Comparison of ENCODE assay signal across 24 cellular contexts in genomic region chr6:89734526-89734925, GRCh38.
DNase-seq lines count a peak whose midpoint lies in the region; TF ChIP-seq lines count a peak whose summit lies in the region.
"Had no signal": no experiment of that assay in that cellular context is flagged by ENCODE, and none has a peak within 500 bp of the region (broad histone marks: within the 10 kb centered on the region; RNA-seq: fewer than 3 reads in every experiment).

No MANE protein-coding gene starts in this region.

- no peak for TF ChIP-seq CTCF in choroid plexus epithelial cell (conservative IDR thresholded peaks at IDR 0.05; ENCODE audit: low read depth, low read length)

- H3K27me3 ChIP-seq in mesendoderm (ENCODE audit: insufficient read depth, low read length, poor library complexity), result no peaks in the 10 kb centered on the region
- H3K27me3 ChIP-seq: adrenal gland, dorsolateral prefrontal cortex, pancreas, spleen, transverse colon had no signal

- no peak overlapping the region for H3K27ac ChIP-seq in mesendoderm (ENCODE audit: low read depth, low read length)
- H3K27ac ChIP-seq: adrenal gland, dorsolateral prefrontal cortex, pancreas, spleen, transverse colon had no signal

- H3K36me3 ChIP-seq in mesendoderm (ENCODE audit: control insufficient read depth, insufficient read depth, low read length), result peaks cover 9% of the 10 kb centered on the region

- H4K5ac ChIP-seq in mesendoderm (ENCODE audit: low read length), result no peak overlapping the region

- H4K8ac ChIP-seq in mesendoderm (ENCODE audit: low read depth, low read length), result no peak overlapping the region

- H3K18ac ChIP-seq in mesendoderm (ENCODE audit: low read length), result no peak overlapping the region

- no peak overlapping the region for H3K23ac ChIP-seq in mesendoderm (ENCODE audit: low read length)

- H3K4me1 ChIP-seq in mesendoderm (ENCODE audit: control insufficient read depth, low read depth, low read length), result no peaks in the 10 kb centered on the region
- H3K4me1 ChIP-seq: pancreas, transverse colon had no signal

- no peak overlapping the region for H2BK120ac ChIP-seq in mesendoderm (ENCODE audit: low read depth, low read length)

- no peak overlapping the region for H2AK5ac ChIP-seq in mesendoderm (ENCODE audit: low read length)

- H3K4me3 ChIP-seq in choroid plexus epithelial cell (ENCODE audit: low read depth, low read length) (no peak overlapping the region), mesendoderm (ENCODE audit: low read length) (no peak overlapping the region)
- H3K4me3 ChIP-seq: adrenal gland, dorsolateral prefrontal cortex, pancreas, spleen, transverse colon had no signal

- DNase-seq in EH (ENCODE audit: low read depth) (peak; percentile 29), RPMI7951 (ENCODE audit: low read depth) (peak; percentile 15), choroid plexus epithelial cell (ENCODE audit: low read depth) (peak; percentile 17), mesendoderm (peak; percentile 21), NCI-H2196 (lab: John Stamatoyannopoulos, UW; ENCODE audit: unreplicated experiment) (no peak), NCI-H524 (lab: John Stamatoyannopoulos, UW) (no peak), cerebellar nuclear complex (lab: John Stamatoyannopoulos, UW) (no peak)
- DNase-seq in activated naive CD4-positive, alpha-beta T cell (lab: John Stamatoyannopoulos, UW), result no peak
- DNase-seq: activated CD4-positive, alpha-beta T cell treated with anti-CD3 and anti-CD28 coated beads for 36 hours; activated gamma-delta T cell; activated T-cell treated with anti-CD3 and anti-CD28 coated beads for 4 hours; central memory CD4-positive, alpha-beta T cell; COR-L47; DMS79; dorsolateral prefrontal cortex; NCI-H1092 treated with DMSO at 0.1 percent for 48 hours; NCI-H187; NCI-H2171; NCI-H510A treated with DMSO at 0.1 percent for 48 hours; pancreas; right cardiac atrium; spleen; transverse colon had no signal

- no peak overlapping the region for H2BK15ac ChIP-seq in mesendoderm (replicated peaks; ENCODE audit: low read depth)

- no peaks in the 10 kb centered on the region for H3K79me2 ChIP-seq in mesendoderm (ENCODE audit: control insufficient read depth, insufficient read depth, low read length)

- no peak overlapping the region for H3K4ac ChIP-seq in mesendoderm (ENCODE audit: low read depth, low read length)

- peaks cover 2% of the 10 kb centered on the region for H3K79me1 ChIP-seq in mesendoderm (ENCODE audit: low read length)

- no peak overlapping the region for H2BK5ac ChIP-seq in mesendoderm (ENCODE audit: low read length)

- H3K4me2 ChIP-seq in mesendoderm (ENCODE audit: low read length), result no peak overlapping the region

- H3K56ac ChIP-seq in mesendoderm (ENCODE audit: low read length), result no peak overlapping the region

- H3K9ac ChIP-seq in mesendoderm (ENCODE audit: low read length), result no peak overlapping the region

Comparison
In these comparisons a context has a peak if more than half of its experiments do, and no peak if none do; other contexts are left out.
1. DNase-seq: peak in EH (single experiment), RPMI7951 (single experiment), choroid plexus epithelial cell (single experiment) and mesendoderm (single experiment); none in activated naive CD4-positive, alpha-beta T cell (0 of 4), NCI-H2196 (single experiment), NCI-H524 (0 of 2) and cerebellar nuclear complex (0 of 2).